Comparison of ENCODE assay signal across 1 cellular context in genomic region chr3:188174309-188175044, GRCh38.
A peak's percentile ranks its signal among the peaks of the same experiment; 100 is the strongest.
TF ChIP-seq lines count a peak whose summit lies in the region.

No MANE protein-coding gene starts in this region.

TF ChIP-seq in HepG2, 621 proteins besides CTCF, POLR2A, EP300 and RAD21 (continued from another document):
- peak; percentile 21; the same call in 1 of the 2 replicates for TF ChIP-seq ZNF687 (CRISPR knock-in tag; IDR thresholded peaks at IDR 0.05)
